8 cellular contexts compared by ENCODE assay signal in genomic region chr12:120262852-120263724, GRCh38. TPM values are rescaled to one million over a fixed set of nuclear protein-coding genes. Genes with fewer than 3 reads are reported as not detected.
DNase-seq lines count a peak whose midpoint lies in the region; ATAC-seq, FAIRE-seq and TF ChIP-seq lines count a peak whose summit lies in the region.

No MANE protein-coding gene starts in this region.

- no peaks in the 10 kb centered on the region for H3K9me2 ChIP-seq in Karpas-422 (replicated peaks; ENCODE audit: insufficient read depth, low read length)

- TF ChIP-seq EP300 in upper lobe of left lung (IDR thresholded peaks at IDR 0.05) = no peak

- peaks cover 11% of the 10 kb centered on the region for H4K20me1 ChIP-seq in Karpas-422 (ENCODE audit: insufficient read depth, low read depth, low read length)

- H3K27ac ChIP-seq in right lobe of liver = peak overlapping the region; percentile 79 to 88 (median 79)
- peak overlapping the region; percentile 91 to 99 (median 96) for H3K27ac ChIP-seq in upper lobe of left lung
- no peak overlapping the region for H3K27ac ChIP-seq in Karpas-422 (ENCODE audit: low read length)

- no peaks in the 10 kb centered on the region for H3K9me3 Mint-ChIP-seq in activated CD4-positive, alpha-beta T cell treated with anti-CD3 and anti-CD28 coated beads, Interleukin-2, amount 10 ng/mL, durations not matched to agents 24 days and 14 days

- intact Hi-C loops in activated CD4-positive, alpha-beta T cell treated with anti-CD3 and anti-CD28 coated beads, Interleukin-2, amount 10 ng/mL, durations not matched to agents 24 days and 14 days (cut with micrococcal nuclease) = loop anchor here (10.0 kb wide), 1 partner anchor 148 kb away; the partner anchor contains the start of gene RAB35
- intact Hi-C loops in right lobe of liver (cut with DNase I) = loop anchor here in 1 of 2 donors (5.0 kb wide), 1 partner anchor 36 kb away; no protein-coding TSS in a partner anchor

- peak overlapping the region; percentile 88 for H3K4me3 Mint-ChIP-seq in activated CD4-positive, alpha-beta T cell treated with anti-CD3 and anti-CD28 coated beads, Interleukin-2, amount 10 ng/mL, durations not matched to agents 24 days and 14 days

- H3K27me3 ChIP-seq in bronchial epithelial cell (ENCODE audit: control insufficient read depth, insufficient read depth, low read length) = no peaks in the 10 kb centered on the region
- H3K27me3 ChIP-seq in right lobe of liver = no peaks in the 10 kb centered on the region
- no peaks in the 10 kb centered on the region for H3K27me3 ChIP-seq in upper lobe of left lung
- no peaks in the 10 kb centered on the region for H3K27me3 ChIP-seq in Karpas-422 (ENCODE audit: low read length)

- peaks cover 1% of the 10 kb centered on the region for H3K27me3 Mint-ChIP-seq in activated CD4-positive, alpha-beta T cell treated with anti-CD3 and anti-CD28 coated beads, Interleukin-2, amount 10 ng/mL, durations not matched to agents 24 days and 14 days

- H3K4me2 ChIP-seq in Karpas-422 (ENCODE audit: low read depth, low read length, poor library complexity, severe bottlenecking) = no peak overlapping the region

- peaks cover 12% of the 10 kb centered on the region for H3K36me3 Mint-ChIP-seq in activated CD4-positive, alpha-beta T cell treated with anti-CD3 and anti-CD28 coated beads, Interleukin-2, amount 10 ng/mL, durations not matched to agents 24 days and 14 days (ENCODE audit: low read depth)

- peaks cover 0 to 24% (median 6%) of the 10 kb centered on the region in 4 donors for H3K4me1 ChIP-seq in right lobe of liver
- peaks cover 69 to 91% (median 81%) of the 10 kb centered on the region in 4 donors for H3K4me1 ChIP-seq in upper lobe of left lung
- H3K4me1 ChIP-seq in Karpas-422 (ENCODE audit: low read length) = peaks cover 15% of the 10 kb centered on the region

- H3K36me3 ChIP-seq in bronchial epithelial cell (ENCODE audit: control insufficient read depth, insufficient read depth, low read length) (peaks cover 9% of the 10 kb centered on the region), right lobe of liver (no peaks in the 10 kb centered on the region), upper lobe of left lung (no peaks in the 10 kb centered on the region), Karpas-422 (ENCODE audit: insufficient read depth, low read length) (no peaks in the 10 kb centered on the region)

- no peaks in the 10 kb centered on the region for H3K9me3 ChIP-seq in right lobe of liver
- no peaks in the 10 kb centered on the region for H3K9me3 ChIP-seq in upper lobe of left lung
- H3K9me3 ChIP-seq in Karpas-422 (ENCODE audit: low read length) = no peaks in the 10 kb centered on the region

- peak overlapping the region; percentile 90 for H3K4me3 ChIP-seq in bronchial epithelial cell (ENCODE audit: low read depth, low read length)
- H3K4me3 ChIP-seq in right lobe of liver = peak overlapping the region in 2 of 3 donors; percentile 4 to 88
- peak overlapping the region; percentile 79 to 96 (median 93) for H3K4me3 ChIP-seq in upper lobe of left lung
- no peak overlapping the region for H3K4me3 ChIP-seq in Karpas-422 (ENCODE audit: low read length)

- ATAC-seq in right lobe of liver = no peak
- ATAC-seq in upper lobe of left lung (ENCODE audit: low FRiP score in 2 of 2) = peak in 1 of 2 donors; percentile 29
- ATAC-seq in HG03135 (IDR thresholded peaks at IDR 0.05; ENCODE audit: unreplicated experiment) = no peak

- H2AFZ ChIP-seq in Karpas-422 (ENCODE audit: low read length) = no peak overlapping the region

- H3K79me2 ChIP-seq in Karpas-422 (ENCODE audit: low read length) = no peaks in the 10 kb centered on the region

- WGBS in right lobe of liver (ENCODE audit: insufficient coverage, low coverage, low lambda C conversion rate, missing lambda C conversion rate) = 38% methylated on average over 10 of the region's 15 CpGs
- WGBS in upper lobe of left lung, 2 donors = 32 to 47% methylated on average over 9 to 15 of the region's 15 CpGs

- H3K9ac ChIP-seq in Karpas-422 (ENCODE audit: low read length) = no peak overlapping the region

- H3K4me1 Mint-ChIP-seq in activated CD4-positive, alpha-beta T cell treated with anti-CD3 and anti-CD28 coated beads, Interleukin-2, amount 10 ng/mL, durations not matched to agents 24 days and 14 days = peaks cover 63% of the 10 kb centered on the region

- DNase-seq in activated CD4-positive, alpha-beta T cell treated with anti-CD3 and anti-CD28 coated beads, Interleukin-2, amount 10 ng/mL, durations not matched to agents 24 days and 14 days = peak; percentile 58
- DNase-seq in activated CD4-positive, alpha-beta T cell treated with anti-CD3 and anti-CD28 coated beads for 48 hours = no peak
- DNase-seq in bronchial epithelial cell (ENCODE audit: low read depth) (no peak), right lobe of liver (peak in 1 of 3 donors; percentile 54), upper lobe of left lung (peak in 1 of 2 donors; percentile 41), Karpas-422 (no peak), D341Med (ENCODE audit: low spot score) (no peak)

- FAIRE-seq in bronchial epithelial cell (lab: Jason Lieb, UNC) = no peak

- no peak for TF ChIP-seq CTCF in bronchial epithelial cell (IDR thresholded peaks at IDR 0.05; ENCODE audit: insufficient read depth, low read length, severe bottlenecking)
- TF ChIP-seq CTCF in right lobe of liver (IDR thresholded peaks at IDR 0.05) = no peak
- no peak for TF ChIP-seq CTCF in upper lobe of left lung (IDR thresholded peaks at IDR 0.05)

- TF ChIP-seq POLR2A in right lobe of liver (IDR thresholded peaks at IDR 0.05) = no peak
- TF ChIP-seq POLR2A in upper lobe of left lung (IDR thresholded peaks at IDR 0.05) = peak in 1 of 4 donors; percentile 6

- peak overlapping the region; percentile 60 for H3K27ac Mint-ChIP-seq in activated CD4-positive, alpha-beta T cell treated with anti-CD3 and anti-CD28 coated beads, Interleukin-2, amount 10 ng/mL, durations not matched to agents 24 days and 14 days

RNA-seq across cellular contexts. Expression of gene PXN, which starts 2.4 kb away (rescaled TPM):
- 48.4 and 51.2 TPM in 2 replicates for total RNA-seq in activated CD4-positive, alpha-beta T cell treated with anti-CD3 and anti-CD28 coated beads, Interleukin-2, amount 10 ng/mL, durations not matched to agents 24 days and 14 days
- total RNA-seq in bronchial epithelial cell = 28.0 and 29.5 TPM in 2 replicates
- total RNA-seq in right lobe of liver = 10 to 100 TPM; 15.1 to 32.6 (median 24.1) TPM
- 100 to 1,000 TPM in 4 of 6 donors, 10 to 100 TPM in 2; 67.8 to 210 (median 116) TPM for total RNA-seq in upper lobe of left lung
- total RNA-seq in Karpas-422 (2014; rRNA removed; shearing (Covaris generic); ENCODE audit: low replicate concordance) = 1.9 and 2.5 TPM in 2 replicates

RNA-seq across cellular contexts. Expression of gene RNU4-2, which starts 28.6 kb away (rescaled TPM):
- 5,486 and 6,492 TPM in 2 replicates for total RNA-seq in activated CD4-positive, alpha-beta T cell treated with anti-CD3 and anti-CD28 coated beads, Interleukin-2, amount 10 ng/mL, durations not matched to agents 24 days and 14 days
- under 0.01 and 383 TPM in 2 replicates for total RNA-seq in bronchial epithelial cell
- 1,000 to 10,000 TPM in 4 of 6 experiments, under 1 TPM in 2; under 0.01 to 8,070 (median 3,211) TPM for total RNA-seq in right lobe of liver
- total RNA-seq in upper lobe of left lung = over 10,000 TPM in 1 of 6 donors, 1,000 to 10,000 TPM in 1, under 1 TPM in 4; under 0.01 to 11,449 (median under 0.01) TPM
- under 0.01 TPM in 2 replicates for total RNA-seq in Karpas-422 (2014; rRNA removed; shearing (Covaris generic); ENCODE audit: low replicate concordance)

RNA-seq across cellular contexts. Expression of gene RNU4-1, which starts 29.9 kb away (rescaled TPM):
- total RNA-seq in activated CD4-positive, alpha-beta T cell treated with anti-CD3 and anti-CD28 coated beads, Interleukin-2, amount 10 ng/mL, durations not matched to agents 24 days and 14 days = 2,196 and 2,563 TPM in 2 replicates
- total RNA-seq in bronchial epithelial cell = under 0.01 and 564 TPM in 2 replicates
- 1,000 to 10,000 TPM in 4 of 6 experiments, under 1 TPM in 1, not detected in 1; under 0.01 to 2,710 (median 2,128) TPM for total RNA-seq in right lobe of liver
- total RNA-seq in upper lobe of left lung = 1,000 to 10,000 TPM in 2 of 6 donors, under 1 TPM in 4; under 0.01 to 4,461 (median under 0.01) TPM
- total RNA-seq in Karpas-422 (2014; rRNA removed; shearing (Covaris generic); ENCODE audit: low replicate concordance) = under 0.01 TPM in 2 replicates

RNA-seq across cellular contexts. Expression of gene SIRT4, which starts 39.0 kb away (rescaled TPM):
- 1.1 and 2.5 TPM in 2 replicates for total RNA-seq in activated CD4-positive, alpha-beta T cell treated with anti-CD3 and anti-CD28 coated beads, Interleukin-2, amount 10 ng/mL, durations not matched to agents 24 days and 14 days
- total RNA-seq in bronchial epithelial cell = 0.79 and 1.3 TPM in 2 replicates
- total RNA-seq in right lobe of liver = 1 to 10 TPM in 5 of 6 experiments, under 1 TPM in 1; 0.56 to 4.1 (median 3.0) TPM
- total RNA-seq in upper lobe of left lung = 1 to 10 TPM in 5 of 6 donors, under 1 TPM in 1; 1.00 to 5.2 (median 2.9) TPM
- total RNA-seq in Karpas-422 (2014; rRNA removed; shearing (Covaris generic); ENCODE audit: low replicate concordance) = 0.54 and 0.67 TPM in 2 replicates
